8 cellular contexts compared by ENCODE assay signal in the genomic region with DNA sequence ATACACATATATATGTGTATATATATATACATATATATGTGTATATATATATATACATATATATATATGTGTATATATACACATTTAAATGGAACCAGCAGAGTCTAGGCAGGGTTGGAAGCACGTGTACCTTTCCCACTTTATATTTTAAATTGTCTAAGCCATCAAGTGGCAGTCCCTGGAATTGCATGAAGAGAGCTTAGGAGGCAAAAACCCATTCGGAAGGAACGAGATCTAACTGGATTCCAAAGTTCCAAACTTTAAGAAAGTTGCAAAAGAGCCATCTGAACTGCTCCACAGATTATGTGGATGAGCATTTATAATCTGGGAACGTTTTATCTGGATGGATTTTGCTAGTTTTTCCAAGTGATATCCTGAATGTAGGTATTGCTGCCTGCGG.
DNase-seq lines count a peak whose midpoint lies in the region; ATAC-seq and TF ChIP-seq lines count a peak whose summit lies in the region.

No MANE protein-coding gene starts in this region.

- no peak for ATAC-seq in activated CD4-positive, alpha-beta T cell treated with anti-CD3 and anti-CD28 coated beads for 36 hours
- ATAC-seq in naive thymus-derived CD8-positive, alpha-beta T cell = no peak
- ATAC-seq in HG03460 (IDR thresholded peaks at IDR 0.05; ENCODE audit: unreplicated experiment) = no peak

- peaks cover 83% of the 10 kb centered on the region for H3K4me1 Mint-ChIP-seq in activated CD4-positive, alpha-beta T cell treated with anti-CD3 and anti-CD28 coated beads for 36 hours
- H3K4me1 Mint-ChIP-seq in naive thymus-derived CD8-positive, alpha-beta T cell = peaks cover 42 to 88% (median 77%) of the 10 kb centered on the region in 4 donors

- H3K27me3 Mint-ChIP-seq in activated CD4-positive, alpha-beta T cell treated with anti-CD3 and anti-CD28 coated beads for 36 hours = peaks cover 2% of the 10 kb centered on the region
- H3K27me3 Mint-ChIP-seq in naive thymus-derived CD8-positive, alpha-beta T cell = no peaks in the 10 kb centered on the region

- peaks cover 7% of the 10 kb centered on the region for H3K36me3 Mint-ChIP-seq in activated CD4-positive, alpha-beta T cell treated with anti-CD3 and anti-CD28 coated beads for 36 hours (ENCODE audit: low read depth)
- peaks cover 0 to 11% (median 9%) of the 10 kb centered on the region in 3 donors for H3K36me3 Mint-ChIP-seq in naive thymus-derived CD8-positive, alpha-beta T cell

- H3K4me3 Mint-ChIP-seq in activated CD4-positive, alpha-beta T cell treated with anti-CD3 and anti-CD28 coated beads for 36 hours = no peak overlapping the region
- peak overlapping the region in 7 of 10 donors; percentile 54 to 87 (median 77) for H3K4me3 Mint-ChIP-seq in naive thymus-derived CD8-positive, alpha-beta T cell

- no peak for TF ChIP-seq CTCF in GM20000 (IDR thresholded peaks at IDR 0.05; ENCODE audit: extremely low read depth, missing control alignments)

- peak; percentile 36 for DNase-seq in activated CD4-positive, alpha-beta T cell treated with anti-CD3 and anti-CD28 coated beads for 36 hours
- no peak for DNase-seq in activated CD4-positive, alpha-beta T cell treated with anti-CD3 and anti-CD28 coated beads, Interleukin-2, amount 50 U/mL, for 4 hours
- DNase-seq in NCI-H460 (ENCODE audit: extremely low read depth, low read depth) (peak; percentile 13), dermis blood vessel endothelial cell (peak; percentile 69), GM20000 (ENCODE audit: low spot score) (no peak), NOMO-1 treated with DMSO at 0.1 percent for 48 hours (lab: John Stamatoyannopoulos, UW; ENCODE audit: unreplicated experiment) (no peak)
- no peak for DNase-seq in naive thymus-derived CD8-positive, alpha-beta T cell

- POLR2A ChIA-PET in activated CD4-positive, alpha-beta T cell treated with anti-CD3 and anti-CD28 coated beads for 36 hours (lab: Charles Lee) = interaction anchor here (0.8 to 1.5 kb wide), 3 partner anchors 25 to 1598 kb away, joined by 3 read pairs; no protein-coding TSS in a partner anchor
- POLR2A ChIA-PET in naive thymus-derived CD8-positive, alpha-beta T cell (lab: Charles Lee) = interaction anchor here (0.6 to 2.8 kb wide), 7 partner anchors 13 to 330 kb away, joined by 3 to 16 read pairs (median 7); no protein-coding TSS in a partner anchor

- intact Hi-C loops in activated CD4-positive, alpha-beta T cell treated with anti-CD3 and anti-CD28 coated beads for 36 hours (cut with DNase I, micrococcal nuclease) = no loop called here

- H3K27ac Mint-ChIP-seq in activated CD4-positive, alpha-beta T cell treated with anti-CD3 and anti-CD28 coated beads for 36 hours = no peak overlapping the region
- peak overlapping the region; percentile 91 to 99 (median 97) for H3K27ac Mint-ChIP-seq in naive thymus-derived CD8-positive, alpha-beta T cell

- CTCF ChIA-PET in activated CD4-positive, alpha-beta T cell treated with anti-CD3 and anti-CD28 coated beads for 36 hours (lab: Charles Lee) = interaction anchor here (0.6 to 3.0 kb wide), 21 partner anchors 9 to 338 kb away, joined by 3 to 16 read pairs (median 4); no protein-coding TSS in a partner anchor

- no peaks in the 10 kb centered on the region for H3K9me3 Mint-ChIP-seq in activated CD4-positive, alpha-beta T cell treated with anti-CD3 and anti-CD28 coated beads for 36 hours (ENCODE audit: low read depth)
- H3K9me3 Mint-ChIP-seq in naive thymus-derived CD8-positive, alpha-beta T cell = no peaks in the 10 kb centered on the region

Comparison
In these comparisons a context has a peak if more than half of its experiments do, and no peak if none do; other contexts are left out.
1. DNase-seq: peak in activated CD4-positive, alpha-beta T cell treated with anti-CD3 and anti-CD28 coated beads for 36 hours (single experiment), NCI-H460 (single experiment) and dermis blood vessel endothelial cell (single experiment); none in activated CD4-positive, alpha-beta T cell treated with anti-CD3 and anti-CD28 coated beads, Interleukin-2, amount 50 U/mL, for 4 hours (0 of 2), naive thymus-derived CD8-positive, alpha-beta T cell (0 of 10), GM20000 (single experiment) and NOMO-1 treated with DMSO at 0.1 percent for 48 hours (single experiment).